In genomic region chr7:110718514-110719205, GRCh38 we compare ENCODE assay signal across 15 cellular contexts.
DNase-seq lines count a peak whose midpoint lies in the region; ATAC-seq and TF ChIP-seq lines count a peak whose summit lies in the region.
"Had no signal": no experiment of that assay in that cellular context is flagged by ENCODE, and none has a peak within 500 bp of the region (broad histone marks: within the 10 kb centered on the region; RNA-seq: fewer than 3 reads in every experiment).

No MANE protein-coding gene starts in this region.

- DNase-seq in COR-L47 (lab: John Stamatoyannopoulos, UW) (peak; percentile 9), ELF-1 (ENCODE audit: low read depth, low spot score) (peak; percentile 72), NCI-H69 (lab: John Stamatoyannopoulos, UW) (peak; percentile 63), iPS DF 6.9 (ENCODE audit: low read depth, low spot score) (peak; percentile 70), cortex of kidney (lab: John Stamatoyannopoulos, UW) (no peak), brain microvascular endothelial cell (no peak)
- DNase-seq: CD4-positive, CD25-positive, alpha-beta regulatory T cell; NCI-H1048; NCI-H1436 treated with DMSO at 0.1 percent for 48 hours; NCI-H2081 treated with DMSO at 0.1 percent for 48 hours; NCI-H345; NCI-H526 treated with DMSO at 0.1 percent for 48 hours; T-cell had no signal

- ATAC-seq in GM18907 (IDR thresholded peaks at IDR 0.05; ENCODE audit: unreplicated experiment) = no peak
- ATAC-seq: Panc1, T-cell had no signal

- H3K4me3 ChIP-seq in iPS DF 6.9 (ENCODE audit: low read length) (no peak overlapping the region), brain microvascular endothelial cell (ENCODE audit: low read depth, low read length) (no peak overlapping the region)

- H3K36me3 ChIP-seq in iPS DF 6.9 (ENCODE audit: control insufficient read depth, insufficient read depth, low read length) (no peaks in the 10 kb centered on the region), brain microvascular endothelial cell (replicated peaks) (no peaks in the 10 kb centered on the region)

- no CpG with 5 or more reads among the region's 3 CpGs for WGBS in iPS DF 6.9 (ENCODE audit: insufficient coverage, insufficient read length)

- no peak for TF ChIP-seq CTCF in brain microvascular endothelial cell (IDR thresholded peaks at IDR 0.05; ENCODE audit: low read depth, low read length, missing control alignments)

- H3K27ac ChIP-seq in iPS DF 6.9 (ENCODE audit: low read length) (no peak overlapping the region), brain microvascular endothelial cell (no peak overlapping the region)

- peaks cover 1% of the 10 kb centered on the region; the same call in 1 of the 2 replicates for H3K4me1 ChIP-seq in iPS DF 6.9 (ENCODE audit: control insufficient read depth, insufficient read depth, low read length)

- H3K27me3 ChIP-seq in iPS DF 6.9 (ENCODE audit: control insufficient read depth, insufficient read depth, low read length) = no peaks in the 10 kb centered on the region
- H3K27me3 ChIP-seq in brain microvascular endothelial cell (replicated peaks) = no peaks in the 10 kb centered on the region

- H3K9me3 ChIP-seq in iPS DF 6.9 (ENCODE audit: control insufficient read depth, insufficient read depth, low read length) = no peaks in the 10 kb centered on the region

- in situ Hi-C loops in brain microvascular endothelial cell (cut with HindIII; ENCODE audit: low pct_ligation_motif_present, low sequenced_read_pairs) = no loop called here

Comparison
In these comparisons a context has a peak if more than half of its experiments do, and no peak if none do; other contexts are left out.
1. DNase-seq: peak in COR-L47 (single experiment), ELF-1 (single experiment), NCI-H69 (single experiment) and iPS DF 6.9 (single experiment); none in cortex of kidney (single experiment) and brain microvascular endothelial cell (single experiment).